In genomic region chr15:75199347-75199976, GRCh38 we compare ENCODE assay signal across 1 cellular context.
TF ChIP-seq lines count a peak whose summit lies in the region.

No MANE protein-coding gene starts in this region.

TF ChIP-seq in H1, 55 proteins besides CTCF, POLR2A, EP300 and RAD21:
- no peak for TF ChIP-seq CBX8 (IDR thresholded peaks at IDR 0.05; ENCODE audit: borderline replicate concordance, low read depth, low read length)
